In the genomic region with DNA sequence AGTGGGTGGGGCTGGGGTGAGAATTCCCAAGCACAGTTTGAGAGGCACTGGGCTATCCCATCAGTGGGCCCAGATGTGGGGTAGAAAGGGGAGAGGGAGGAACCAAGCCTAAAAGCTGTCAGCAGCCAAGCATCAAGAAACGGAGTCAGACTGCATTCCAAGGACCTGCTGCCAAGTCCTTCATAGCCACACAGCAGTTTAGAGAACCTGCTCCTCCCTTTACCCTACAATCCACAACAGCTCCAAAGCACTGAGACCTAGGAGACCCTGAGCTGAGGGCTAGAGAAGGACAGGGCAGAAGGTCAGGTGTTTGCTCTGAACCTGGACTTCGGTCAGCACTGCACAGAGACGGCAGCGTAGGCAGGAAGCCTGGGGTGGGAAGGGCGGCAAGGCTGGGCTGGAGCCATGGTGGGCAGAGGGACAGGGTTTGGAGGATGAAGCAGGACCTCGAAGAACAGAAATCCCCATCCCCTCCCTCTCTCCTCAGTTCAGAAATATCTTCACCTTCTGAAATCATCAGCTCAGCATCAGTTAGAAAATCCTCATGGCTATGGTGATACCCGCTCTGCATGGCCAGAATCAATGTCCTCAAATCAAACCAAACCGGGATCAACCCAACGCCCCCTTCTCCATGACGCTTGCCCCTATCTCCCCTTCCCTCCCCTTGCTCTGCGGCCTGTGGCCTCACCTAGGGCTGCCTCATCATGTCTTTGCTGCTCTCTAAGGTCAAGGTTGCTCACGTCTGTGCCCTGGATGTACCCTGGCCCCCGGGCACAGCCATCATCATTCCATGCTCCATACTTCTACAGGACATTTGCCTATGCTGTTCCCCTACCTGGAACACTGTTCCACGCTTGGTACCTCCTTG, we compare ENCODE assay signal across 1 cellular context.
TF ChIP-seq lines count a peak whose summit lies in the region.

No MANE protein-coding gene starts in this region.

TF ChIP-seq in HepG2, 621 proteins besides CTCF, POLR2A, EP300 and RAD21 (continued from another document and continues in another):
- TF ChIP-seq, protein P1, sequence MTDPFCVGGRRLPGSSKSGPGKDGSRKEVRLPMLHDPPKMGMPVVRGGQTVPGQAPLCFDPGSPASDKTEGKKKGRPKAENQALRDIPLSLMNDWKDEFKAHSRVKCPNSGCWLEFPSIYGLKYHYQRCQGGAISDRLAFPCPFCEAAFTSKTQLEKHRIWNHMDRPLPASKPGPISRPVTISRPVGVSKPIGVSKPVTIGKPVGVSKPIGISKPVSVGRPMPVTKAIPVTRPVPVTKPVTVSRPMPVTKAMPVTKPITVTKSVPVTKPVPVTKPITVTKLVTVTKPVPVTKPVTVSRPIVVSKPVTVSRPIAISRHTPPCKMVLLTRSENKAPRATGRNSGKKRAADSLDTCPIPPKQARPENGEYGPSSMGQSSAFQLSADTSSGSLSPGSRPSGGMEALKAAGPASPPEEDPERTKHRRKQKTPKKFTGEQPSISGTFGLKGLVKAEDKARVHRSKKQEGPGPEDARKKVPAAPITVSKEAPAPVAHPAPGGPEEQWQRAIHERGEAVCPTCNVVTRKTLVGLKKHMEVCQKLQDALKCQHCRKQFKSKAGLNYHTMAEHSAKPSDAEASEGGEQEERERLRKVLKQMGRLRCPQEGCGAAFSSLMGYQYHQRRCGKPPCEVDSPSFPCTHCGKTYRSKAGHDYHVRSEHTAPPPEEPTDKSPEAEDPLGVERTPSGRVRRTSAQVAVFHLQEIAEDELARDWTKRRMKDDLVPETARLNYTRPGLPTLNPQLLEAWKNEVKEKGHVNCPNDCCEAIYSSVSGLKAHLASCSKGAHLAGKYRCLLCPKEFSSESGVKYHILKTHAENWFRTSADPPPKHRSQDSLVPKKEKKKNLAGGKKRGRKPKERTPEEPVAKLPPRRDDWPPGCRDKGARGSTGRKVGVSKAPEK (CRISPR knock-in tag; IDR thresholded peaks at IDR 0.05; ENCODE audit: borderline replicate concordance), result no peak
- peak; percentile 48; the same call in 1 of the 2 replicates for TF ChIP-seq NFE2L1 (CRISPR knock-in tag; IDR thresholded peaks at IDR 0.05; ENCODE audit: borderline replicate concordance)
- TF ChIP-seq HMG20A (CRISPR knock-in tag; IDR thresholded peaks at IDR 0.05; ENCODE audit: borderline replicate concordance), result peak; percentile 32; the same call in 1 of the 2 replicates
- TF ChIP-seq ZNF607 (CRISPR knock-in tag; IDR thresholded peaks at IDR 0.05; ENCODE audit: borderline replicate concordance), result peak; percentile 61; the same call in 1 of the 2 replicates
- TF ChIP-seq ZFX (CRISPR knock-in tag; IDR thresholded peaks at IDR 0.05; ENCODE audit: low read depth), result peak; percentile 52; the same call in 1 of the 2 replicates
- peak; percentile 76 for TF ChIP-seq ZNF883 (CRISPR knock-in tag; IDR thresholded peaks at IDR 0.05; ENCODE audit: not compliant biosample characterization)
- TF ChIP-seq, protein P2, sequence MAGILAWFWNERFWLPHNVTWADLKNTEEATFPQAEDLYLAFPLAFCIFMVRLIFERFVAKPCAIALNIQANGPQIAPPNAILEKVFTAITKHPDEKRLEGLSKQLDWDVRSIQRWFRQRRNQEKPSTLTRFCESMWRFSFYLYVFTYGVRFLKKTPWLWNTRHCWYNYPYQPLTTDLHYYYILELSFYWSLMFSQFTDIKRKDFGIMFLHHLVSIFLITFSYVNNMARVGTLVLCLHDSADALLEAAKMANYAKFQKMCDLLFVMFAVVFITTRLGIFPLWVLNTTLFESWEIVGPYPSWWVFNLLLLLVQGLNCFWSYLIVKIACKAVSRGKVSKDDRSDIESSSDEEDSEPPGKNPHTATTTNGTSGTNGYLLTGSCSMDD (CRISPR knock-in tag; IDR thresholded peaks at IDR 0.05), result no peak
- TF ChIP-seq, protein P3, sequence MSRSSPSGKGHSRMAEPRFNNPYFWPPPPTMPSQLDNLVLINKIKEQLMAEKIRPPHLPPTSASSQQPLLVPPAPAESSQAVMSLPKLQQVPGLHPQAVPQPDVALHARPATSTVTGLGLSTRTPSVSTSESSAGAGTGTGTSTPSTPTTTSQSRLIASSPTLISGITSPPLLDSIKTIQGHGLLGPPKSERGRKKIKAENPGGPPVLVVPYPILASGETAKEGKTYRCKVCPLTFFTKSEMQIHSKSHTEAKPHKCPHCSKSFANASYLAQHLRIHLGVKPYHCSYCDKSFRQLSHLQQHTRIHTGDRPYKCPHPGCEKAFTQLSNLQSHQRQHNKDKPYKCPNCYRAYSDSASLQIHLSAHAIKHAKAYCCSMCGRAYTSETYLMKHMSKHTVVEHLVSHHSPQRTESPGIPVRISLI (CRISPR knock-in tag; IDR thresholded peaks at IDR 0.05; ENCODE audit: borderline replicate concordance), result no peak
- TF ChIP-seq YY1 (IDR thresholded peaks at IDR 0.05; ENCODE audit: insufficient read depth, insufficient replicate concordance, low read depth, low read length), result no peak
- TF ChIP-seq ZNF569 (CRISPR knock-in tag; IDR thresholded peaks at IDR 0.05; ENCODE audit: borderline replicate concordance), result no peak
- TF ChIP-seq NFE2 (CRISPR knock-in tag; IDR thresholded peaks at IDR 0.05), result no peak
- no peak for TF ChIP-seq MED8 (CRISPR knock-in tag; IDR thresholded peaks at IDR 0.05; ENCODE audit: insufficient replicate concordance)
- TF ChIP-seq XRCC5 (optimal IDR thresholded peaks at IDR 0.05; ENCODE audit: low read length), result peak; percentile 57
- TF ChIP-seq, protein P4, sequence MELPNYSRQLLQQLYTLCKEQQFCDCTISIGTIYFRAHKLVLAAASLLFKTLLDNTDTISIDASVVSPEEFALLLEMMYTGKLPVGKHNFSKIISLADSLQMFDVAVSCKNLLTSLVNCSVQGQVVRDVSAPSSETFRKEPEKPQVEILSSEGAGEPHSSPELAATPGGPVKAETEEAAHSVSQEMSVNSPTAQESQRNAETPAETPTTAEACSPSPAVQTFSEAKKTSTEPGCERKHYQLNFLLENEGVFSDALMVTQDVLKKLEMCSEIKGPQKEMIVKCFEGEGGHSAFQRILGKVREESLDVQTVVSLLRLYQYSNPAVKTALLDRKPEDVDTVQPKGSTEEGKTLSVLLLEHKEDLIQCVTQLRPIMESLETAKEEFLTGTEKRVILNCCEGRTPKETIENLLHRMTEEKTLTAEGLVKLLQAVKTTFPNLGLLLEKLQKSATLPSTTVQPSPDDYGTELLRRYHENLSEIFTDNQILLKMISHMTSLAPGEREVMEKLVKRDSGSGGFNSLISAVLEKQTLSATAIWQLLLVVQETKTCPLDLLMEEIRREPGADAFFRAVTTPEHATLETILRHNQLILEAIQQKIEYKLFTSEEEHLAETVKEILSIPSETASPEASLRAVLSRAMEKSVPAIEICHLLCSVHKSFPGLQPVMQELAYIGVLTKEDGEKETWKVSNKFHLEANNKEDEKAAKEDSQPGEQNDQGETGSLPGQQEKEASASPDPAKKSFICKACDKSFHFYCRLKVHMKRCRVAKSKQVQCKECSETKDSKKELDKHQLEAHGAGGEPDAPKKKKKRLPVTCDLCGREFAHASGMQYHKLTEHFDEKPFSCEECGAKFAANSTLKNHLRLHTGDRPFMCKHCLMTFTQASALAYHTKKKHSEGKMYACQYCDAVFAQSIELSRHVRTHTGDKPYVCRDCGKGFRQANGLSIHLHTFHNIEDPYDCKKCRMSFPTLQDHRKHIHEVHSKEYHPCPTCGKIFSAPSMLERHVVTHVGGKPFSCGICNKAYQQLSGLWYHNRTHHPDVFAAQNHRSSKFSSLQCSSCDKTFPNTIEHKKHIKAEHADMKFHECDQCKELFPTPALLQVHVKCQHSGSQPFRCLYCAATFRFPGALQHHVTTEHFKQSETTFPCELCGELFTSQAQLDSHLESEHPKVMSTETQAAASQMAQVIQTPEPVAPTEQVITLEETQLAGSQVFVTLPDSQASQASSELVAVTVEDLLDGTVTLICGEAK (IDR thresholded peaks at IDR 0.05), result no peak
- TF ChIP-seq, protein P4 (CRISPR knock-in tag; IDR thresholded peaks at IDR 0.05), result peak; percentile 31; the same call in 1 of the 2 replicates
- no peak for TF ChIP-seq ZNF841 (CRISPR knock-in tag; IDR thresholded peaks at IDR 0.05; ENCODE audit: borderline replicate concordance)
- TF ChIP-seq ZSCAN31 (CRISPR knock-in tag; IDR thresholded peaks at IDR 0.05; ENCODE audit: low read depth), result 0 out of 2 replicates have a peak, but pooled peaks have one; percentile 37
- peak; percentile 84 for TF ChIP-seq GATAD2A (CRISPR knock-in tag; IDR thresholded peaks at IDR 0.05)
- no peak for TF ChIP-seq PAX8 (CRISPR knock-in tag; IDR thresholded peaks at IDR 0.05; ENCODE audit: borderline replicate concordance)
- no peak for TF ChIP-seq MBNL3 (CRISPR knock-in tag; conservative IDR thresholded peaks at IDR 0.05)
- peak; percentile 63; the same call in 1 of the 2 replicates for TF ChIP-seq ZNF747 (CRISPR knock-in tag; IDR thresholded peaks at IDR 0.05; ENCODE audit: borderline replicate concordance)
- no peak for TF ChIP-seq HNRNPUL1 (IDR thresholded peaks at IDR 0.05; ENCODE audit: low read depth, low read length)
- no peak for TF ChIP-seq FOXJ3 (CRISPR knock-in tag; IDR thresholded peaks at IDR 0.05; ENCODE audit: borderline replicate concordance)
- no peak for TF ChIP-seq SOX6 (IDR thresholded peaks at IDR 0.05)
- TF ChIP-seq SOX6 (CRISPR knock-in tag; IDR thresholded peaks at IDR 0.05), result peak; percentile 70
- no peak for TF ChIP-seq AGO2 (optimal IDR thresholded peaks at IDR 0.05; ENCODE audit: low read depth, low read length)
- TF ChIP-seq ZNF24 (IDR thresholded peaks at IDR 0.05), result no peak
- 0 out of 2 replicates have a peak, but pooled peaks have one; percentile 6 for TF ChIP-seq NFKB2 (CRISPR knock-in tag; IDR thresholded peaks at IDR 0.05; ENCODE audit: borderline replicate concordance)
- no peak for TF ChIP-seq JUN (CRISPR knock-in tag; IDR thresholded peaks at IDR 0.05)
- TF ChIP-seq SMC3 (IDR thresholded peaks at IDR 0.05; ENCODE audit: low read length), result no peak
- no peak for TF ChIP-seq PAWR (CRISPR knock-in tag; IDR thresholded peaks at IDR 0.05; ENCODE audit: borderline replicate concordance)
- no peak for TF ChIP-seq KAT8 (CRISPR knock-in tag; IDR thresholded peaks at IDR 0.05)
- no peak for TF ChIP-seq RBAK (CRISPR knock-in tag; IDR thresholded peaks at IDR 0.05)
- no peak for TF ChIP-seq NKX3-1 (CRISPR knock-in tag; IDR thresholded peaks at IDR 0.05)
- TF ChIP-seq GZF1 (CRISPR knock-in tag; IDR thresholded peaks at IDR 0.05), result no peak
- TF ChIP-seq ATAD3A (CRISPR knock-in tag; IDR thresholded peaks at IDR 0.05), result no peak
- no peak for TF ChIP-seq RORA (CRISPR knock-in tag; IDR thresholded peaks at IDR 0.05)
- TF ChIP-seq ZNF263 (CRISPR knock-in tag; IDR thresholded peaks at IDR 0.05), result 0 out of 2 replicates have a peak, but pooled peaks have one; percentile 40
- no peak for TF ChIP-seq ZZZ3 (CRISPR knock-in tag; IDR thresholded peaks at IDR 0.05; ENCODE audit: borderline replicate concordance)
- TF ChIP-seq ZMYM3 (CRISPR knock-in tag; IDR thresholded peaks at IDR 0.05), result peak; percentile 26
- TF ChIP-seq THYN1 (CRISPR knock-in tag; IDR thresholded peaks at IDR 0.05; ENCODE audit: borderline replicate concordance, low read depth), result no peak
- 0 out of 2 replicates have a peak, but pooled peaks have one; percentile 53 for TF ChIP-seq KDM1A (CRISPR knock-in tag; IDR thresholded peaks at IDR 0.05)
- TF ChIP-seq ZFP36L1 (CRISPR knock-in tag; IDR thresholded peaks at IDR 0.05), result 0 out of 2 replicates have a peak, but pooled peaks have one; percentile 18
- peak; percentile 19; the same call in 1 of the 2 replicates for TF ChIP-seq ELF1 (CRISPR knock-in tag; IDR thresholded peaks at IDR 0.05)
- TF ChIP-seq FOSL2 (CRISPR knock-in tag; IDR thresholded peaks at IDR 0.05), result peak; percentile 28; the same call in 1 of the 2 replicates
- peak; percentile 49; the same call in 1 of the 2 replicates for TF ChIP-seq ZNF598 (CRISPR knock-in tag; IDR thresholded peaks at IDR 0.05; ENCODE audit: borderline replicate concordance)
- peak; percentile 41; the same call in 1 of the 2 replicates for TF ChIP-seq TBX2 (CRISPR knock-in tag; IDR thresholded peaks at IDR 0.05; ENCODE audit: borderline replicate concordance)
- no peak for TF ChIP-seq TCF7L2 (IDR thresholded peaks at IDR 0.05; ENCODE audit: low read depth, low read length)
- TF ChIP-seq SP4 (CRISPR knock-in tag; IDR thresholded peaks at IDR 0.05), result no peak; the same call in 1 of the 2 replicates
- 0 out of 2 replicates have a peak, but pooled peaks have one; percentile 73 for TF ChIP-seq ZNF619 (CRISPR knock-in tag; IDR thresholded peaks at IDR 0.05)
- peak; percentile 60; the same call in 1 of the 2 replicates for TF ChIP-seq ZNF350 (CRISPR knock-in tag; IDR thresholded peaks at IDR 0.05; ENCODE audit: borderline replicate concordance, low read depth)
- no peak; the same call in 1 of the 2 replicates for TF ChIP-seq MYC (CRISPR knock-in tag; IDR thresholded peaks at IDR 0.05; ENCODE audit: borderline replicate concordance)
